ENCODE assay signal across 1 cellular context in genomic region chr7:91228327-91228726, GRCh38.
TF ChIP-seq lines count a peak whose summit lies in the region.

No MANE protein-coding gene starts in this region.

TF ChIP-seq in SK-N-SH treated with all-trans-retinoic acid at 6 μM for 48 hours, 23 proteins besides CTCF, POLR2A, EP300 and RAD21 (continued from another document):
- TF ChIP-seq CSRNP3 (CRISPR knock-in tag; IDR thresholded peaks at IDR 0.05) (no peak), PPARA (CRISPR knock-in tag; IDR thresholded peaks at IDR 0.05; ENCODE audit: borderline replicate concordance) (no peak)
TF ChIP-seq in SK-N-SH treated with all-trans-retinoic acid at 6 μM for 48 hours: peak in this region for 0.
